In the genomic region with DNA sequence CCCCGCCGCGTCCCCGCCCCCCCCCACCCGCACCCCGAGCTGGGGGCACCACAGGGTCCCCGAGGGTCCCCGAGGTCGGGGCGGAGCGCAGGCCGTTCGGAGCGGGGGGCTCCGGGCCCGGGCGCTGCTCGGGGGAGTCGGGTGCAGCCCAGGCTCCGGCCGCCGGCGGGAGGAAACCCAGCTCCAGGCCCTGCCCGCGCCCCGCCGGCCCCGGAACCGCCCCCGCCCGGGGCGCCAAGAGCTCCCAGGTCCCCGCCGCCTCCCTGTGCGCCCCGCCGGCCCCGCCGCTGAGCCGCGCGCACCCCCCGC, we compare ENCODE assay signal across 8 cellular contexts. TPM values are rescaled to one million over a fixed set of nuclear protein-coding genes. Genes with fewer than 3 reads are reported as not detected.
A peak's percentile ranks its signal among the peaks of the same experiment; 100 is the strongest.
DNase-seq lines count a peak whose midpoint lies in the region; ATAC-seq and TF ChIP-seq lines count a peak whose summit lies in the region.

No MANE protein-coding gene starts in this region.

- peak overlapping the region; percentile 38 for H3K4me3 Mint-ChIP-seq in activated T-cell treated with anti-CD3 and anti-CD28 coated beads, Interleukin-2, amount 50 U/mL, for 24 hours

- TF ChIP-seq CTCF in RWPE1 (conservative IDR thresholded peaks at IDR 0.05; ENCODE audit: low read depth) (no peak), upper lobe of left lung (IDR thresholded peaks at IDR 0.05) (no peak)

- H3K27ac ChIP-seq in RWPE1 (peak overlapping the region; percentile 15; the same call in 1 of the 2 replicates), iPS DF 6.9 (ENCODE audit: low read length) (no peak overlapping the region), upper lobe of left lung (peak overlapping the region; percentile 77 to 92 (median 86))

- no peaks in the 10 kb centered on the region for H3K36me3 ChIP-seq in iPS DF 6.9 (ENCODE audit: control insufficient read depth, insufficient read depth, low read length)
- H3K36me3 ChIP-seq in upper lobe of left lung = no peaks in the 10 kb centered on the region

- ATAC-seq in upper lobe of left lung (ENCODE audit: low FRiP score in 2 of 2) (no peak), HG02798 (IDR thresholded peaks at IDR 0.05; ENCODE audit: poor library complexity, unreplicated experiment) (no peak)

- TF ChIP-seq POLR2A in upper lobe of left lung (IDR thresholded peaks at IDR 0.05) = no peak

- H3K27me3 Mint-ChIP-seq in activated T-cell treated with anti-CD3 and anti-CD28 coated beads, Interleukin-2, amount 50 U/mL, for 24 hours = peaks cover 19% of the 10 kb centered on the region

- H3K27ac Mint-ChIP-seq in activated T-cell treated with anti-CD3 and anti-CD28 coated beads, Interleukin-2, amount 50 U/mL, for 24 hours = no peak overlapping the region

- no peaks in the 10 kb centered on the region for H3K36me3 Mint-ChIP-seq in activated T-cell treated with anti-CD3 and anti-CD28 coated beads, Interleukin-2, amount 50 U/mL, for 24 hours (ENCODE audit: low read depth)

- WGBS in iPS DF 6.9 (ENCODE audit: insufficient coverage, insufficient read length) = no CpG with 5 or more reads among the region's 43 CpGs
- 0% methylated on average over 1 of the region's 43 CpGs; no CpG with 5 or more reads in 1 of the 2 donors for WGBS in upper lobe of left lung, 2 donors

- POLR2A ChIA-PET in RWPE1 (lab: Yijun Ruan, JAX; ENCODE audit: low non-redundant PET) = no interaction called here

- peaks cover 9% of the 10 kb centered on the region for H3K4me1 ChIP-seq in iPS DF 6.9 (ENCODE audit: control insufficient read depth, insufficient read depth, low read length)
- peaks cover 9 to 19% (median 18%) of the 10 kb centered on the region in 4 donors for H3K4me1 ChIP-seq in upper lobe of left lung

- H3K4me3 ChIP-seq in iPS DF 6.9 (ENCODE audit: low read length) (peak overlapping the region; percentile 25; the same call in 1 of the 2 replicates), upper lobe of left lung (peak overlapping the region; percentile 52 to 81 (median 72))

- TF ChIP-seq EP300 in upper lobe of left lung (IDR thresholded peaks at IDR 0.05) = no peak

- CTCF ChIA-PET in RWPE1 (lab: Yijun Ruan, JAX) = interaction anchor here (0.6 to 0.8 kb wide), 6 partner anchors 9 to 240 kb away, joined by 3 to 5 read pairs (median 4); a partner anchor contains a TSS

- DNase-seq in activated T-cell treated with anti-CD3 and anti-CD28 coated beads, Interleukin-2, amount 50 U/mL, for 24 hours = no peak
- no peak for DNase-seq in activated T-cell treated with anti-CD3 and anti-CD28 coated beads, Interleukin-2, amount 50 U/mL, for 1 hour
- no peak for DNase-seq in RWPE1 (ENCODE audit: low spot score)
- no peak for DNase-seq in iPS DF 6.9 (ENCODE audit: low read depth, low spot score)
- DNase-seq in upper lobe of left lung = no peak
- DNase-seq in activated gamma-delta T cell (lab: John Stamatoyannopoulos, UW) = no peak
- no peak for DNase-seq in AG08396 (ENCODE audit: low spot score)

- H3K27me3 ChIP-seq in iPS DF 6.9 (ENCODE audit: control insufficient read depth, insufficient read depth, low read length) = peaks cover 13% of the 10 kb centered on the region; the same call in 1 of the 2 replicates
- H3K27me3 ChIP-seq in upper lobe of left lung = peaks cover 0 to 4% (median 0%) of the 10 kb centered on the region in 4 donors

- H3K4me1 Mint-ChIP-seq in activated T-cell treated with anti-CD3 and anti-CD28 coated beads, Interleukin-2, amount 50 U/mL, for 24 hours (ENCODE audit: low read depth) = peaks cover 15% of the 10 kb centered on the region

- H3K9me3 ChIP-seq in iPS DF 6.9 (ENCODE audit: control insufficient read depth, insufficient read depth, low read length) (no peaks in the 10 kb centered on the region), upper lobe of left lung (no peaks in the 10 kb centered on the region)

- no peaks in the 10 kb centered on the region for H3K9me3 Mint-ChIP-seq in activated T-cell treated with anti-CD3 and anti-CD28 coated beads, Interleukin-2, amount 50 U/mL, for 24 hours

RNA-seq across cellular contexts. Expression of a gene that starts 33.2 kb away (rescaled TPM):
- total RNA-seq in upper lobe of left lung = 10 to 100 TPM; 33.6 to 93.2 (median 54.3) TPM

RNA-seq across cellular contexts. Expression of a gene that starts 59.9 kb away (rescaled TPM):
- 10 to 100 TPM in 4 of 6 donors, 1 to 10 TPM in 2; 7.3 to 28.1 (median 12.1) TPM for total RNA-seq in upper lobe of left lung
